Comparison of ENCODE assay signal across 8 cellular contexts in genomic region chr7:24979470-24979862, GRCh38. TPM values are rescaled to one million over a fixed set of nuclear protein-coding genes. Genes with fewer than 3 reads are reported as not detected.
A peak's percentile ranks its signal among the peaks of the same experiment; 100 is the strongest.
DNase-seq lines count a peak whose midpoint lies in the region; TF ChIP-seq lines count a peak whose summit lies in the region.

No MANE protein-coding gene starts in this region.

- no peaks in the 10 kb centered on the region for H3K27me3 Mint-ChIP-seq in T-helper 1 cell treated with Interleukin-12 subunit alpha and Interleukin-12 subunit beta and Interleukin-4 antibody, amounts not matched to agents 30 μg/mL and 1 μg/mL, for 36 hours (ENCODE audit: low read depth)

- H3K27ac ChIP-seq in skin epidermis = peak overlapping the region; percentile 59 to 95 (median 90)

- H3K36me3 Mint-ChIP-seq in T-helper 1 cell treated with Interleukin-12 subunit alpha and Interleukin-12 subunit beta and Interleukin-4 antibody, amounts not matched to agents 30 μg/mL and 1 μg/mL, for 36 hours (ENCODE audit: low read depth) = peaks cover 17% of the 10 kb centered on the region

- H3K4me3 ChIP-seq in iPS-11a (ENCODE audit: low read depth, low read length) (peak overlapping the region; percentile 53), skin epidermis (peak overlapping the region; percentile 59 to 96 (median 83))

- peak overlapping the region; percentile 89 for H3K27ac Mint-ChIP-seq in T-helper 1 cell treated with Interleukin-12 subunit alpha and Interleukin-12 subunit beta and Interleukin-4 antibody, amounts not matched to agents 30 μg/mL and 1 μg/mL, for 36 hours

- peak; percentile 54 for DNase-seq in DMS79 treated with DMSO at 0.1 percent for 48 hours (lab: John Stamatoyannopoulos, UW)
- peak; percentile 78 for DNase-seq in GM20000 (ENCODE audit: low spot score)
- peak; percentile 81 for DNase-seq in HT-29 (ENCODE audit: low spot score)
- DNase-seq in amygdala (lab: John Stamatoyannopoulos, UW) = peak in 30 of 56 donors; percentile 7 to 67 (median 32)
- no peak for DNase-seq in inferior parietal cortex (ENCODE audit: extremely low spot score)

- H3K9me3 Mint-ChIP-seq in T-helper 1 cell treated with Interleukin-12 subunit alpha and Interleukin-12 subunit beta and Interleukin-4 antibody, amounts not matched to agents 30 μg/mL and 1 μg/mL, for 36 hours = no peaks in the 10 kb centered on the region

- H3K4me3 Mint-ChIP-seq in T-helper 1 cell treated with Interleukin-12 subunit alpha and Interleukin-12 subunit beta and Interleukin-4 antibody, amounts not matched to agents 30 μg/mL and 1 μg/mL, for 36 hours = peak overlapping the region; percentile 92

- H3K4me1 Mint-ChIP-seq in T-helper 1 cell treated with Interleukin-12 subunit alpha and Interleukin-12 subunit beta and Interleukin-4 antibody, amounts not matched to agents 30 μg/mL and 1 μg/mL, for 36 hours (ENCODE audit: low read depth) = peaks cover 55% of the 10 kb centered on the region

- peak; percentile 50 for TF ChIP-seq CTCF in GM20000 (IDR thresholded peaks at IDR 0.05; ENCODE audit: extremely low read depth, missing control alignments)

RNA-seq across cellular contexts. Expression of gene OSBPL3, which starts 0.5 kb away (rescaled TPM):
- 8.3 and 13.7 TPM in 2 replicates for total RNA-seq in HT-29 (2014; rRNA removed; shearing (Covaris generic))
